In the genomic region with DNA sequence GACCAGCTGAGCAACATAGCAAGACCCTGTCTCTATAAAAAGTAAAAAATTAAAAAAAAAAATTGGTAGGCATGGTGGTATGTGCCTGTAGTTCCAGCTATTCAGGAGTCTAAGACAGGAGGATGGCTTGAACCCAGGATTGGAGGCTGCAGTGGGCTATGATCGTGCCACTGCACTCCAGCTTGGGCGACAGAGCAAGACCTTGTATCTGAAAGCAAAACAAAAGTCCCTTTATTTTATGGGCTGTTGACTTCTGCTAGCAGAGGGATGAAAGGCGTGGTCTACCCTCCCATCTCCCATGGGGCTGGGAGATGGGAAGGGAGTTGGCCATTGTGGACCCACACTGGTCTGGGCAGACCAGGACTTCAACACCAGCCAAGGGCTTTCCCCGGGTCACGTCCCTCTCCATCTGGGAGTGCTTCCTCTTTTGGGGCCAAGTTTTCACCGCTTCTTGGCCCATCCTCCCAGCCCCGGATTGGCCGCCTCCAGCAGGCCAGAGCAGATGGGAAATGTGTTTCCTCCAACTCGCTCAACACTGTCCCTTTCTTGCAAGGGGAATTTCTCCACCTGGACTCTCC, we compare ENCODE assay signal across 11 cellular contexts. TPM values are rescaled to one million over a fixed set of nuclear protein-coding genes. Genes with fewer than 3 reads are reported as not detected.
DNase-seq lines count a peak whose midpoint lies in the region; ATAC-seq and TF ChIP-seq lines count a peak whose summit lies in the region.
"Had no signal": no experiment of that assay in that cellular context is flagged by ENCODE, and none has a peak within 500 bp of the region (broad histone marks: within the 10 kb centered on the region; RNA-seq: fewer than 3 reads in every experiment).

No MANE protein-coding gene starts in this region.

- DNase-seq in DMS153 (lab: John Stamatoyannopoulos, UW) (peak; percentile 14), DMS153 treated with DMSO at 0.1 percent for 48 hours (lab: John Stamatoyannopoulos, UW; ENCODE audit: unreplicated experiment) (no peak), RPMI8226 (peak; percentile 64), right cardiac atrium (peak; percentile 64 to 83 (median 80)), upper lobe of right lung (no peak), NCI-H2107 (lab: John Stamatoyannopoulos, UW) (no peak)
- DNase-seq in stimulated activated CD8-positive, alpha-beta memory T cell treated with anti-CD3 and anti-CD28 coated beads, Interleukin-4, amount 100 ng/mL, for 48 hours: no peak
- DNase-seq: immature natural killer cell had no signal

- H3K27ac ChIP-seq in right cardiac atrium (ENCODE audit: low read length) (no peak overlapping the region), upper lobe of right lung (no peak overlapping the region)
- H3K27ac ChIP-seq: 22Rv1, VCaP had no signal

- H3K36me3 ChIP-seq in upper lobe of right lung: no peaks in the 10 kb centered on the region

- no peaks in the 10 kb centered on the region for H3K9me3 ChIP-seq in right cardiac atrium (ENCODE audit: control insufficient read depth, low read length)
- no peaks in the 10 kb centered on the region for H3K9me3 ChIP-seq in upper lobe of right lung

- no peak overlapping the region for H3K4me3 ChIP-seq in right cardiac atrium (ENCODE audit: low read length)
- no peak overlapping the region for H3K4me3 ChIP-seq in upper lobe of right lung

- TF ChIP-seq CTCF in upper lobe of right lung (IDR thresholded peaks at IDR 0.05): no peak

- peak; percentile 48 to 53 for ATAC-seq in right cardiac atrium
- ATAC-seq in upper lobe of right lung: peak; percentile 53
- ATAC-seq in HG03439 (IDR thresholded peaks at IDR 0.05; ENCODE audit: unreplicated experiment): no peak

- H3K4me1 ChIP-seq in right cardiac atrium (ENCODE audit: control insufficient read depth, insufficient read depth, low read length) (peaks cover 2% of the 10 kb centered on the region), upper lobe of right lung (peaks cover 26% of the 10 kb centered on the region)

- H3K27me3 ChIP-seq in right cardiac atrium (ENCODE audit: control insufficient read depth, insufficient read depth) (no peaks in the 10 kb centered on the region), upper lobe of right lung (no peaks in the 10 kb centered on the region)

- WGBS in right cardiac atrium: 18% methylated on average over 9 of the region's 9 CpGs

- intact Hi-C loops in right cardiac atrium (cut with DNase I): no loop called here
- intact Hi-C loops in upper lobe of right lung (cut with DNase I): no loop called here

RNA-seq across cellular contexts. Expression of a gene that starts 2.2 kb away (rescaled TPM):
- total RNA-seq in right cardiac atrium (under 1 TPM; 0.17 to 0.91 (median 0.24) TPM), upper lobe of right lung (7.4 TPM)
- polyA plus RNA-seq in right cardiac atrium: 0.14 TPM

RNA-seq across cellular contexts. Expression of a gene that starts 26.5 kb away (rescaled TPM):
- 1 to 10 TPM in 3 of 4 donors, under 1 TPM in 1; 0.45 to 7.4 (median 2.7) TPM for total RNA-seq in right cardiac atrium
- polyA plus RNA-seq in right cardiac atrium: 2.2 TPM
- total RNA-seq in upper lobe of right lung: 0.58 TPM

RNA-seq across cellular contexts. Expression of a gene that starts 47.0 kb away (rescaled TPM):
- 1 to 10 TPM in 2 of 4 donors, under 1 TPM in 2; 0.54 to 1.9 (median 1.1) TPM for total RNA-seq in right cardiac atrium
- 0.68 TPM for polyA plus RNA-seq in right cardiac atrium
- total RNA-seq in upper lobe of right lung: 8.7 TPM

Comparison
In these comparisons a context has a peak if more than half of its experiments do, and no peak if none do; other contexts are left out.
1. DNase-seq: peak in DMS153 (single experiment), RPMI8226 (single experiment) and right cardiac atrium (3 of 3); none in DMS153 treated with DMSO at 0.1 percent for 48 hours (single experiment), upper lobe of right lung (single experiment), NCI-H2107 (single experiment) and stimulated activated CD8-positive, alpha-beta memory T cell treated with anti-CD3 and anti-CD28 coated beads, Interleukin-4, amount 100 ng/mL, for 48 hours (single experiment).